In the genomic region with DNA sequence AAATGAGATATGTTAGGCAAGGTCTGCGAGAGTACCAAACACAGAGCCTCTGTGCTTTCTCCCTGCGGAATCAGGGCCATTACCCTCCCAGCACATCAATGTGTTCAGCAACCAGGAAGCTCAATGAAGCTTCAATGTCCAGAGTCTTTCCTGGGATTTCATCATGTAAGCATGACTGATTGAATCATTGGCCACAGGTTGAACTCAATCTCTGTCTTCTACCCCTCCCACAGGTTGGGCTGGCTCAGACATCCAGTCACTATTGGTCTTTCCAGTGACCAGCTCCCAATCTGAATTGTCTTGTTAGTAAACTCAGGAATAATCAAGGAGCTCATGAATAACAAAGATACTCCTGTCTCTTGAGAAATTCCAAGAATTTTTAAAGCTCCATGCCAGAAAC, we compare ENCODE assay signal across 15 cellular contexts. TPM values are rescaled to one million over a fixed set of nuclear protein-coding genes. Genes with fewer than 3 reads are reported as not detected.
DNase-seq lines count a peak whose midpoint lies in the region; ATAC-seq, FAIRE-seq and TF ChIP-seq lines count a peak whose summit lies in the region.
"Had no signal": no experiment of that assay in that cellular context is flagged by ENCODE, and none has a peak within 500 bp of the region (broad histone marks: within the 10 kb centered on the region; RNA-seq: fewer than 3 reads in every experiment).

No MANE protein-coding gene starts in this region.

- no peaks in the 10 kb centered on the region for H3K9me3 ChIP-seq in A549
- H3K9me3 ChIP-seq: BE2C, SK-N-SH, spleen had no signal

- H3K27ac ChIP-seq in A549 = peak overlapping the region; percentile 69 to 81; a peak in 5 of 6 replicates
- H3K27ac ChIP-seq: dorsolateral prefrontal cortex, spleen had no signal

- peak in 1 of 2 experiments; percentile 49; a peak in 2 of 6 replicates for ATAC-seq in A549
- no peak for ATAC-seq in HG02759 (IDR thresholded peaks at IDR 0.05; ENCODE audit: unreplicated experiment)
- no peak for ATAC-seq in activated CD4-positive, alpha-beta T cell treated with anti-CD3 and anti-CD28 coated beads for 36 hours

- POLR2A ChIA-PET in A549 (lab: Yijun Ruan, JAX) = interaction anchor here (1.0 to 2.0 kb wide), 4 partner anchors 18 to 118 kb away, joined by 5 to 8 read pairs (median 6); partner anchors contain the start of genes DZANK1, POLR3F, RBBP9 and SEC23B
- POLR2A ChIA-PET in activated CD4-positive, alpha-beta T cell treated with anti-CD3 and anti-CD28 coated beads for 36 hours (lab: Charles Lee) = interaction anchor here (0.7 kb wide), 1 partner anchor 886 kb away, joined by 6 read pairs; no protein-coding TSS in a partner anchor

- no peaks in the 10 kb centered on the region for H3K36me3 Mint-ChIP-seq in activated CD4-positive, alpha-beta T cell treated with anti-CD3 and anti-CD28 coated beads for 36 hours (ENCODE audit: low read depth)
- H3K36me3 Mint-ChIP-seq: naive B cell had no signal

- CTCF ChIA-PET in A549 (lab: Yijun Ruan, JAX) = interaction anchor here (0.7 to 2.4 kb wide), 2 partner anchors 15 to 23 kb away, joined by 3 to 9 read pairs; no protein-coding TSS in a partner anchor
- CTCF ChIA-PET in activated CD4-positive, alpha-beta T cell treated with anti-CD3 and anti-CD28 coated beads for 36 hours (lab: Charles Lee) = interaction anchor here (0.6 to 1.6 kb wide), 3 partner anchors 16 to 348 kb away, joined by 3 to 4 read pairs (median 3); partner anchors contain the start of gene DZANK1

- no peaks in the 10 kb centered on the region for H3K9me3 Mint-ChIP-seq in activated CD4-positive, alpha-beta T cell treated with anti-CD3 and anti-CD28 coated beads for 36 hours (ENCODE audit: low read depth)
- H3K9me3 Mint-ChIP-seq: naive B cell had no signal

- no peak for TF ChIP-seq POLR2A in A549 (IDR thresholded peaks at IDR 0.05; ENCODE audit: low read length)
- TF ChIP-seq POLR2A in GM12892 (IDR thresholded peaks at IDR 0.05; ENCODE audit: low read depth, low read length) = no peak

- FAIRE-seq in A549 (lab: Jason Lieb, UNC) (no peak), GM12892 (lab: Jason Lieb, UNC) (no peak)

- H3K27ac Mint-ChIP-seq in activated CD4-positive, alpha-beta T cell treated with anti-CD3 and anti-CD28 coated beads for 36 hours = no peak overlapping the region

- H3K4me3 Mint-ChIP-seq in activated CD4-positive, alpha-beta T cell treated with anti-CD3 and anti-CD28 coated beads for 36 hours = no peak overlapping the region

- peak in 1 of 2 experiments; percentile 80 for DNase-seq in A549 (ENCODE audit: low read depth in 1 of 2, low spot score in 1 of 2)
- peak; percentile 24 for DNase-seq in GM04503 (ENCODE audit: low read depth)
- DNase-seq in RPMI7951 (ENCODE audit: low read depth) = peak; percentile 27
- DNase-seq in fibroblast of the aortic adventitia (ENCODE audit: low read depth) = peak; percentile 88
- no peak for DNase-seq in stimulated activated CD4-positive, alpha-beta T cell treated with anti-CD3 and anti-CD28 coated beads, Interleukin-15, amount 100 ng/mL, for 24 hours
- no peak for DNase-seq in GM12892 (ENCODE audit: insufficient read length)
- DNase-seq in activated CD4-positive, alpha-beta T cell treated with anti-CD3 and anti-CD28 coated beads for 36 hours = no peak
- DNase-seq: activated CD4-positive, alpha-beta T cell treated with anti-CD3 and anti-CD28 coated beads, Interleukin-2, amount 50 U/mL, for 1 hour; activated naive CD4-positive, alpha-beta T cell treated with Interleukin-2 at 50 U/mL for 16 hours; BE2C; dorsolateral prefrontal cortex; naive B cell; SK-N-SH; spleen had no signal

- H3K4me2 ChIP-seq in A549 = peak overlapping the region; percentile 29; the same call in 2 of the 3 replicates
- H3K4me2 ChIP-seq: SK-N-SH had no signal

- H3K4me1 ChIP-seq in A549 = peaks cover 27% of the 10 kb centered on the region
- H3K4me1 ChIP-seq: BE2C had no signal

- no peak for TF ChIP-seq EP300 in A549 (IDR thresholded peaks at IDR 0.05)

- H3K4me3 ChIP-seq in A549 (no peak overlapping the region), fibroblast of the aortic adventitia (ENCODE audit: low read depth, low read length) (no peak overlapping the region)
- H3K4me3 ChIP-seq: dorsolateral prefrontal cortex, spleen had no signal

- H3K27me3 Mint-ChIP-seq in activated CD4-positive, alpha-beta T cell treated with anti-CD3 and anti-CD28 coated beads for 36 hours = peaks cover 6% of the 10 kb centered on the region

- intact Hi-C loops in activated CD4-positive, alpha-beta T cell treated with anti-CD3 and anti-CD28 coated beads for 36 hours (cut with DNase I, micrococcal nuclease) = loop anchor here (5.0 to 10.0 kb wide), 3 partner anchors 170 to 448 kb away; partner anchors contain the start of genes KAT14 (in 1 of the 2) and PET117 (in 1 of the 2)

- no peak for TF ChIP-seq RAD21 in A549 (conservative IDR thresholded peaks at IDR 0.05 in 1 of 2, IDR thresholded peaks at IDR 0.05 in 1 of 2)

- H3K4me1 Mint-ChIP-seq in activated CD4-positive, alpha-beta T cell treated with anti-CD3 and anti-CD28 coated beads for 36 hours = peaks cover 23% of the 10 kb centered on the region

- 70% methylated on average over 2 of the region's 2 CpGs for WGBS in A549 (ENCODE audit: missing lambda C conversion rate)

- TF ChIP-seq CTCF in A549 (IDR thresholded peaks at IDR 0.05) (no peak), fibroblast of the aortic adventitia (IDR thresholded peaks at IDR 0.05; ENCODE audit: insufficient read depth, low read length) (no peak)

TF ChIP-seq in A549, 52 proteins besides CTCF, POLR2A, EP300 and RAD21:
- TF ChIP-seq USF2 (IDR thresholded peaks at IDR 0.05) (no peak), SREBF2 (IDR thresholded peaks at IDR 0.05) (no peak), CHD4 (IDR thresholded peaks at IDR 0.05; ENCODE audit: borderline replicate concordance) (no peak), PHF8 (IDR thresholded peaks at IDR 0.05; ENCODE audit: borderline replicate concordance, low read depth) (no peak)
TF ChIP-seq in A549: peak in this region for 0.

RNA-seq across cellular contexts. Expression of gene DTD1, which starts 2.7 kb away (rescaled TPM):
- polyA plus RNA-seq in A549 (2011; rRNA removed) (74.7 and 99.3 TPM in 2 replicates), A549 (2017; fragmentation: RNase III; extraction: RNeasy Plus Mini Kit Qiagen cat#74134 plus additional on column Dnase treatment) (72.5 to 76.3 TPM (median 72.8 TPM) in 3 replicates)
- 75.3 and 81.9 TPM in 2 replicates for polyA plus RNA-seq in A549 (2012; cell fraction: cytosol; rRNA removed)
- polyA plus RNA-seq in A549 (2012; cell fraction: nucleus; rRNA removed) = 32.9 and 52.1 TPM in 2 replicates
- 55.5 and 60.8 TPM in 2 replicates for polyA minus RNA-seq in A549 (2011; rRNA and poly(A)+ RNA removed)
- total RNA-seq in RPMI7951 (2014; rRNA removed; shearing (Covaris generic)) = 109 and 127 TPM in 2 replicates
- 66.1 and 69.8 TPM in 2 replicates for total RNA-seq in fibroblast of the aortic adventitia (ENCODE audit: low replicate concordance)
- polyA plus RNA-seq in GM12892 (2012; ENCODE audit: missing spikeins) = 43.3 TPM
- total RNA-seq in activated CD4-positive, alpha-beta T cell treated with anti-CD3 and anti-CD28 coated beads for 36 hours = 10 to 100 TPM; 40.7 to 54.6 TPM

RNA-seq across cellular contexts. Expression of gene SMIM26, which starts 17.9 kb away (rescaled TPM):
- polyA plus RNA-seq in A549 (2011; rRNA removed) (291 and 338 TPM in 2 replicates), A549 (2017; fragmentation: RNase III; extraction: RNeasy Plus Mini Kit Qiagen cat#74134 plus additional on column Dnase treatment) (202 to 209 TPM (median 207 TPM) in 3 replicates)
- polyA plus RNA-seq in A549 (2012; cell fraction: cytosol; rRNA removed) = 133 and 172 TPM in 2 replicates
- polyA plus RNA-seq in A549 (2012; cell fraction: nucleus; rRNA removed) = 55.4 and 118 TPM in 2 replicates
- 162 and 325 TPM in 2 replicates for polyA minus RNA-seq in A549 (2011; rRNA and poly(A)+ RNA removed)
- 234 and 299 TPM in 2 replicates for total RNA-seq in RPMI7951 (2014; rRNA removed; shearing (Covaris generic))
- total RNA-seq in fibroblast of the aortic adventitia (ENCODE audit: low replicate concordance) = 80.2 and 95.8 TPM in 2 replicates
- 122 TPM for polyA plus RNA-seq in GM12892 (2012; ENCODE audit: missing spikeins)
- 10 to 100 TPM; 64.4 to 66.2 TPM for total RNA-seq in activated CD4-positive, alpha-beta T cell treated with anti-CD3 and anti-CD28 coated beads for 36 hours

Comparison
In these comparisons a context has a peak if more than half of its experiments do, and no peak if none do; other contexts are left out.
1. DNase-seq: peak in GM04503 (single experiment), RPMI7951 (single experiment) and fibroblast of the aortic adventitia (single experiment); none in stimulated activated CD4-positive, alpha-beta T cell treated with anti-CD3 and anti-CD28 coated beads, Interleukin-15, amount 100 ng/mL, for 24 hours (single experiment), GM12892 (single experiment) and activated CD4-positive, alpha-beta T cell treated with anti-CD3 and anti-CD28 coated beads for 36 hours (single experiment).